In the genomic region with DNA sequence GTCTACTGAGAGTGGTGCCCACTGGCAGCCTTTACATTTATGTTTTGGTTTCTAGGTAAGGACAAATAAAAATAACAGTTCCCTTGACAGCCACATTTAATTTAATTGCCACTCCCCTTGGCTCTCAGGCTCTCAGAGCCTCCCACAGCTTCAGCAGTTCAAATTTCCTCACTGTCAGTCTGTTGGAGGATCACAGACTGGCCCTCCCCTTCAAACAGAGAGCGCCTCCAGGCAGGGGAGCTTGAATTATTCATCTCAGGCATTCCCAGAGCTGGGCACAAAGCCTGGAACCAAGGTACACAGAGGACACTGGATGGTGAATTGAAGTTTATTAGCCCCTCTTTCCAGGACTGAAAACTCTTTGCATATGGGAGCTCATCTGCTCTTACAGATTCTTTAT, we compare ENCODE assay signal across 16 cellular contexts.
A peak's percentile ranks its signal among the peaks of the same experiment; 100 is the strongest.
DNase-seq lines count a peak whose midpoint lies in the region; ATAC-seq, FAIRE-seq and TF ChIP-seq lines count a peak whose summit lies in the region.
"Had no signal": no experiment of that assay in that cellular context is flagged by ENCODE, and none has a peak within 500 bp of the region (broad histone marks: within the 10 kb centered on the region; RNA-seq: fewer than 3 reads in every experiment).

No MANE protein-coding gene starts in this region.

- H3K14ac ChIP-seq in H1 (ENCODE audit: insufficient read length) = no peak overlapping the region

- no peak overlapping the region for H2AFZ ChIP-seq in H1 (ENCODE audit: low read length)

- H3K56ac ChIP-seq in H1 (replicated peaks; ENCODE audit: insufficient read length, low read depth, low read length) = no peak overlapping the region

- WGBS in H1 (ENCODE audit: extremely low coverage in 1 of 2, insufficient coverage in 1 of 2, insufficient read length in 1 of 2, insufficient replicate concordance in 2 of 2, low coverage in 1 of 2, low lambda C conversion rate in 2 of 2, missing lambda C conversion rate in 1 of 2), 2 experiments = 20% methylated on average over 1 of the region's 1 CpG; no CpG with 5 or more reads in 1 of the 2 experiments

- no peaks in the 10 kb centered on the region for H3K23me2 ChIP-seq in H1 (ENCODE audit: low read depth, low read length)

- H2BK20ac ChIP-seq in H1 (ENCODE audit: low read length) = no peak overlapping the region

- H3K9me3 Mint-ChIP-seq in activated CD8-positive, alpha-beta memory T cell treated with anti-CD3 and anti-CD28 coated beads, Interleukin-2, amount 10 ng/mL, durations not matched to agents 7 days and 5 days (ENCODE audit: low read depth) = no peaks in the 10 kb centered on the region
- H3K9me3 Mint-ChIP-seq: stimulated activated naive CD8-positive, alpha-beta T cell treated with anti-CD3 and anti-CD28 coated beads, Interleukin-15, Interleukin-2, amounts not matched to agents 100 ng/mL and 50 ng/mL, for 24 hours had no signal

- H3K4me1 Mint-ChIP-seq in activated CD8-positive, alpha-beta memory T cell treated with anti-CD3 and anti-CD28 coated beads, Interleukin-2, amount 10 ng/mL, durations not matched to agents 7 days and 5 days = no peaks in the 10 kb centered on the region
- H3K4me1 Mint-ChIP-seq: central memory CD8-positive, alpha-beta T cell had no signal

- POLR2A ChIA-PET in H1 (lab: Charles Lee; ENCODE audit: partially characterized antibody) = no interaction called here

- TF ChIP-seq CTCF in H1 (IDR thresholded peaks at IDR 0.05; ENCODE audit: control extremely low read depth in 1 of 3, insufficient read depth in 1 of 3, low read depth in 1 of 3, low read length in 3 of 3) = no peak

- no peak for TF ChIP-seq POLR2A in H1 (IDR thresholded peaks at IDR 0.05; ENCODE audit: control extremely low read depth in 1 of 2, low read depth in 2 of 2, low read length in 2 of 2)

- TF ChIP-seq RAD21 in H1 (IDR thresholded peaks at IDR 0.05 in 1 of 2, conservative IDR thresholded peaks at IDR 0.05 in 1 of 2; ENCODE audit: low read depth in 2 of 2, low read length in 2 of 2) = no peak

- no peak overlapping the region for H2BK5ac ChIP-seq in H1 (ENCODE audit: low read depth, low read length)

- H3K9ac ChIP-seq in H1 (replicated peaks in 1 of 4; ENCODE audit: extremely low read depth in 1 of 4, low read depth in 3 of 4, low read length in 3 of 4) = no peak overlapping the region

- H3K36me3 ChIP-seq in H1 (ENCODE audit: control insufficient read depth in 2 of 4, insufficient read depth in 4 of 4, low read length in 3 of 4) = no peaks in the 10 kb centered on the region

- H4K8ac ChIP-seq in H1 (ENCODE audit: extremely low read depth, insufficient read depth, low read length) = no peak overlapping the region

- H4K20me1 ChIP-seq in H1 (replicated peaks in 1 of 2; ENCODE audit: control insufficient read depth in 1 of 2, insufficient read depth in 2 of 2, low read length in 2 of 2) = no peaks in the 10 kb centered on the region

- FAIRE-seq in H1 (lab: Jason Lieb, UNC) = peak; percentile 68
- FAIRE-seq: GM12891 had no signal

- H3K4me1 ChIP-seq in H1 (replicated peaks in 1 of 4; ENCODE audit: control insufficient read depth in 3 of 4, insufficient read depth in 4 of 4, low read length in 3 of 4) = peaks cover 7 to 14% (median 11%) of the 10 kb centered on the region in 4 experiments

- no peaks in the 10 kb centered on the region for H3K27me3 ChIP-seq in H1 (replicated peaks in 1 of 4; ENCODE audit: control insufficient read depth in 3 of 4, extremely low read depth in 1 of 4, insufficient read depth in 3 of 4, low read length in 3 of 4)

- H3K4me3 Mint-ChIP-seq in activated CD8-positive, alpha-beta memory T cell treated with anti-CD3 and anti-CD28 coated beads, Interleukin-2, amount 10 ng/mL, durations not matched to agents 7 days and 5 days = no peak overlapping the region
- H3K4me3 Mint-ChIP-seq: central memory CD8-positive, alpha-beta T cell; stimulated activated naive CD8-positive, alpha-beta T cell treated with anti-CD3 and anti-CD28 coated beads, Interleukin-15, Interleukin-2, amounts not matched to agents 100 ng/mL and 50 ng/mL, for 24 hours had no signal

- H3K23ac ChIP-seq in H1 (ENCODE audit: insufficient read length) = no peak overlapping the region

- no peak overlapping the region for H2BK15ac ChIP-seq in H1 (ENCODE audit: low read length)

- no peaks in the 10 kb centered on the region for H3K79me1 ChIP-seq in H1 (ENCODE audit: low read depth, low read length)

- H2BK120ac ChIP-seq in H1 (replicated peaks; ENCODE audit: low read depth, low read length) = no peak overlapping the region

- TF ChIP-seq EP300 in H1 (IDR thresholded peaks at IDR 0.05; ENCODE audit: borderline replicate concordance in 1 of 2, low read depth in 2 of 2, low read length in 2 of 2) = no peak

- DNase-seq in NCI-H510A treated with DMSO at 0.1 percent for 48 hours (lab: John Stamatoyannopoulos, UW) (peak; percentile 20), NCI-H510A (lab: John Stamatoyannopoulos, UW) (no peak), NCI-H226 (peak; percentile 17), H1 (ENCODE audit: low read depth in 1 of 2, low spot score in 2 of 2) (no peak), putamen (ENCODE audit: low spot score) (peak; percentile 42), mesenteric fat pad (ENCODE audit: low spot score) (no peak), MV-4-11 (lab: John Stamatoyannopoulos, UW) (no peak)
- no peak for DNase-seq in activated CD8-positive, alpha-beta memory T cell treated with anti-CD3 and anti-CD28 coated beads, Interleukin-2, amount 10 ng/mL, durations not matched to agents 7 days and 5 days
- DNase-seq: activated CD8-positive, alpha-beta memory T cell treated with anti-CD3 and anti-CD28 coated beads for 24 hours; activated naive CD4-positive, alpha-beta T cell treated with Interleukin-2 at 50 U/mL for 16 hours; right cardiac atrium had no signal

- H3K18ac ChIP-seq in H1 (ENCODE audit: extremely low read depth, low read length) = no peak overlapping the region

- no peak for ATAC-seq in activated CD8-positive, alpha-beta memory T cell treated with anti-CD3 and anti-CD28 coated beads, Interleukin-2, amount 10 ng/mL, durations not matched to agents 7 days and 5 days
- ATAC-seq: esophagus mucosa had no signal

- H4K91ac ChIP-seq in H1 (replicated peaks; ENCODE audit: insufficient read length, low read length) = no peak overlapping the region

- H2AK5ac ChIP-seq in H1 (ENCODE audit: low read depth, low read length) = no peak overlapping the region

- H2BK12ac ChIP-seq in H1 (ENCODE audit: low read depth, low read length) = no peak overlapping the region

- H3K79me2 ChIP-seq in H1 (ENCODE audit: control insufficient read depth in 1 of 2, insufficient read depth in 2 of 2, low read length in 2 of 2) = no peaks in the 10 kb centered on the region

- no peaks in the 10 kb centered on the region for H3K27me3 Mint-ChIP-seq in activated CD8-positive, alpha-beta memory T cell treated with anti-CD3 and anti-CD28 coated beads, Interleukin-2, amount 10 ng/mL, durations not matched to agents 7 days and 5 days
- H3K27me3 Mint-ChIP-seq: stimulated activated naive CD8-positive, alpha-beta T cell treated with anti-CD3 and anti-CD28 coated beads, Interleukin-15, Interleukin-2, amounts not matched to agents 100 ng/mL and 50 ng/mL, for 24 hours had no signal

- H3K27ac ChIP-seq in H1 (ENCODE audit: low read depth, low read length) = no peak overlapping the region
- H3K27ac ChIP-seq: RWPE1 had no signal

- H3K27ac Mint-ChIP-seq in activated CD8-positive, alpha-beta memory T cell treated with anti-CD3 and anti-CD28 coated beads, Interleukin-2, amount 10 ng/mL, durations not matched to agents 7 days and 5 days = no peak overlapping the region
- H3K27ac Mint-ChIP-seq: stimulated activated naive CD8-positive, alpha-beta T cell treated with anti-CD3 and anti-CD28 coated beads, Interleukin-15, Interleukin-2, amounts not matched to agents 100 ng/mL and 50 ng/mL, for 24 hours had no signal

- no peak overlapping the region for H3K4me3 ChIP-seq in H1 (ENCODE audit: extremely low read depth in 1 of 4, insufficient read depth in 2 of 4, low read depth in 3 of 4, low read length in 4 of 4)

- CTCF ChIA-PET in H1 (lab: Charles Lee; ENCODE audit: partially characterized antibody) = interaction anchor here (0.9 to 2.2 kb wide), 2 partner anchors 16 to 113 kb away, joined by 3 to 14 read pairs; no protein-coding TSS in a partner anchor
- CTCF ChIA-PET in activated CD8-positive, alpha-beta memory T cell treated with anti-CD3 and anti-CD28 coated beads, Interleukin-2, amount 10 ng/mL, durations not matched to agents 7 days and 5 days (lab: Charles Lee) = no interaction called here

- no peak overlapping the region for H3K4ac ChIP-seq in H1 (replicated peaks; ENCODE audit: insufficient read length, low read depth, low read length)

- peak overlapping the region; percentile 22 to 29; a peak in 1 of 4 replicates for H3K4me2 ChIP-seq in H1 (ENCODE audit: insufficient read depth in 1 of 2, low read depth in 2 of 2, low read length in 2 of 2)

- H3K36me3 Mint-ChIP-seq in activated CD8-positive, alpha-beta memory T cell treated with anti-CD3 and anti-CD28 coated beads, Interleukin-2, amount 10 ng/mL, durations not matched to agents 7 days and 5 days = no peaks in the 10 kb centered on the region

- no peaks in the 10 kb centered on the region for H3K9me3 ChIP-seq in H1 (ENCODE audit: insufficient read depth in 2 of 2, low read depth in 1 of 2, low read length in 1 of 2)

- H4K5ac ChIP-seq in H1 (ENCODE audit: insufficient read length, low read depth, low read length) = no peak overlapping the region

TF ChIP-seq in H1, 55 proteins besides CTCF, POLR2A, EP300 and RAD21:
- no peak for TF ChIP-seq HDAC6 (IDR thresholded peaks at IDR 0.05; ENCODE audit: low read depth, low read length)
- no peak for TF ChIP-seq MAX (IDR thresholded peaks at IDR 0.05)
- TF ChIP-seq RNF2 (IDR thresholded peaks at IDR 0.05; ENCODE audit: borderline replicate concordance, low read depth, low read length, missing control alignments, poor library complexity, severe bottlenecking) = no peak
- 0 out of 2 replicates have a peak, but pooled peaks have one; percentile 24 for TF ChIP-seq SP1 (IDR thresholded peaks at IDR 0.05; ENCODE audit: low read depth, low read length)
- no peak for TF ChIP-seq TAF7 (optimal IDR thresholded peaks at IDR 0.05; ENCODE audit: borderline replicate concordance, low read depth, low read length)
- no peak for TF ChIP-seq SAP30 (IDR thresholded peaks at IDR 0.05; ENCODE audit: insufficient read depth, insufficient replicate concordance, low read length)
- TF ChIP-seq EGR1 (IDR thresholded peaks at IDR 0.05; ENCODE audit: borderline replicate concordance, low read depth, low read length) = no peak

Comparison
In these comparisons a context has a peak if more than half of its experiments do, and no peak if none do; other contexts are left out.
1. DNase-seq: peak in NCI-H510A treated with DMSO at 0.1 percent for 48 hours (single experiment), NCI-H226 (single experiment) and putamen (single experiment); none in NCI-H510A (single experiment), H1 (0 of 2), mesenteric fat pad (single experiment), activated CD8-positive, alpha-beta memory T cell treated with anti-CD3 and anti-CD28 coated beads, Interleukin-2, amount 10 ng/mL, durations not matched to agents 7 days and 5 days (single experiment) and MV-4-11 (single experiment).